ENCODE assay signal across 9 cellular contexts in genomic region chr17:64019486-64020067, GRCh38. TPM values are rescaled to one million over a fixed set of nuclear protein-coding genes. Genes with fewer than 3 reads are reported as not detected.
DNase-seq lines count a peak whose midpoint lies in the region; ATAC-seq and TF ChIP-seq lines count a peak whose summit lies in the region.
"Had no signal": no experiment of that assay in that cellular context is flagged by ENCODE, and none has a peak within 500 bp of the region (broad histone marks: within the 10 kb centered on the region; RNA-seq: fewer than 3 reads in every experiment).

No MANE protein-coding gene starts in this region.

- peak; percentile 5 for ATAC-seq in GM21529 (IDR thresholded peaks at IDR 0.05; ENCODE audit: unreplicated experiment)
- peak; percentile 2 for ATAC-seq in stimulated activated naive CD8-positive, alpha-beta T cell treated with anti-CD3 and anti-CD28 coated beads, Interleukin-15, Interleukin-2, amounts not matched to agents 100 U/mL and 50 U/mL, for 24 hours
- ATAC-seq in HG02571 (IDR thresholded peaks at IDR 0.05; ENCODE audit: unreplicated experiment): no peak

- H3K4me3 ChIP-seq in Jurkat, Clone E6-1 (ENCODE audit: low read length): peak overlapping the region; percentile 88
- no peak overlapping the region for H3K4me3 ChIP-seq in endodermal cell (ENCODE audit: low read length)

- no peak overlapping the region for H3K27ac Mint-ChIP-seq in endodermal cell

- H3K4me3 Mint-ChIP-seq in endodermal cell: peak overlapping the region; percentile 48

- no peaks in the 10 kb centered on the region for H3K36me3 ChIP-seq in endodermal cell (ENCODE audit: control insufficient read depth, insufficient read depth, low read length)
- H3K36me3 ChIP-seq: brain microvascular endothelial cell had no signal

- peaks cover 6% of the 10 kb centered on the region for H3K4me1 Mint-ChIP-seq in endodermal cell

- WGBS in endodermal cell (ENCODE audit: insufficient coverage in 1 of 2, insufficient read length in 1 of 2), 2 experiments: 82 to 87% methylated on average over 9 to 11 of the region's 11 CpGs

- no peak for TF ChIP-seq CTCF in endodermal cell (conservative IDR thresholded peaks at IDR 0.05)

- no peaks in the 10 kb centered on the region for H3K27me3 ChIP-seq in endodermal cell (ENCODE audit: control insufficient read depth, insufficient read depth, low read length, poor library complexity, severe bottlenecking)
- H3K27me3 ChIP-seq: brain microvascular endothelial cell had no signal

- H3K9me3 ChIP-seq in endodermal cell (ENCODE audit: control insufficient read depth, low read length): no peaks in the 10 kb centered on the region

- H3K4me1 ChIP-seq in endodermal cell (ENCODE audit: control insufficient read depth, insufficient read depth, low read length): no peaks in the 10 kb centered on the region

- H3K36me3 Mint-ChIP-seq in endodermal cell (ENCODE audit: low read depth): no peaks in the 10 kb centered on the region

- H3K27ac ChIP-seq in endodermal cell (ENCODE audit: low read depth, low read length): no peak overlapping the region
- H3K27ac ChIP-seq: brain microvascular endothelial cell had no signal

- no peak for DNase-seq in Jurkat, Clone E6-1 (ENCODE audit: low read depth, low spot score)
- DNase-seq in endodermal cell: peak; percentile 23
- no peak for DNase-seq in stimulated activated naive CD8-positive, alpha-beta T cell treated with anti-CD3 and anti-CD28 coated beads, Interleukin-15, Interleukin-2, amounts not matched to agents 100 U/mL and 50 U/mL, for 24 hours
- DNase-seq in NCI-H146 treated with DMSO at 0.1 percent for 48 hours (lab: John Stamatoyannopoulos, UW; ENCODE audit: unreplicated experiment): no peak
- DNase-seq in T-helper 9 cell: no peak
- DNase-seq in NCI-H1930 (lab: John Stamatoyannopoulos, UW): no peak
- DNase-seq: brain microvascular endothelial cell had no signal

- no peak overlapping the region for H3K9ac ChIP-seq in endodermal cell (ENCODE audit: extremely low read depth, low read length, poor library complexity, severe bottlenecking)

- no peaks in the 10 kb centered on the region for H3K9me3 Mint-ChIP-seq in endodermal cell

- H3K27me3 Mint-ChIP-seq in endodermal cell (ENCODE audit: insufficient read depth): peaks cover 13% of the 10 kb centered on the region

RNA-seq across cellular contexts. Expression of gene ICAM2, which starts 0.9 kb away (rescaled TPM):
- 172 TPM for polyA plus RNA-seq in Jurkat, Clone E6-1 (2012; ENCODE audit: insufficient read depth, insufficient read length)
- total RNA-seq in endodermal cell: under 1 TPM in 1 of 2 donors, not detected in 1; 0.75 TPM
- polyA plus RNA-seq in endodermal cell (2013, experiment 1 of 2): not detected
- polyA plus RNA-seq in endodermal cell (2013, experiment 2 of 2): not detected

RNA-seq across cellular contexts. Expression of gene PRR29, which starts 21.4 kb away (rescaled TPM):
- polyA plus RNA-seq in Jurkat, Clone E6-1 (2012; ENCODE audit: insufficient read depth, insufficient read length): 6.0 TPM
- total RNA-seq in endodermal cell: 1 to 10 TPM; 3.3 to 6.1 TPM
- polyA plus RNA-seq in endodermal cell (2013, experiment 1 of 2): 1.6 TPM
- 1.7 TPM for polyA plus RNA-seq in endodermal cell (2013, experiment 2 of 2)

RNA-seq across cellular contexts. Expression of gene SCN4A, which starts 46.9 kb away (rescaled TPM):
- polyA plus RNA-seq in Jurkat, Clone E6-1 (2012; ENCODE audit: insufficient read depth, insufficient read length): not detected
- 1 to 10 TPM; 3.9 to 4.4 TPM for total RNA-seq in endodermal cell
- 2.5 TPM for polyA plus RNA-seq in endodermal cell (2013, experiment 1 of 2)
- 2.1 TPM for polyA plus RNA-seq in endodermal cell (2013, experiment 2 of 2)
